1 cellular context compared by ENCODE assay signal in genomic region chr1:233261206-233261605, GRCh38.
A peak's percentile ranks its signal among the peaks of the same experiment; 100 is the strongest.
TF ChIP-seq lines count a peak whose summit lies in the region.

No MANE protein-coding gene starts in this region.

TF ChIP-seq in HCT116, 20 proteins besides CTCF, POLR2A, EP300 and RAD21 (continued from another document):
- TF ChIP-seq EZH2 (IDR thresholded peaks at IDR 0.05) = no peak
- TF ChIP-seq EGR1 (IDR thresholded peaks at IDR 0.05; ENCODE audit: low read depth) = peak; percentile 49; the same call in 1 of the 2 replicates
- no peak for TF ChIP-seq ATF3 (IDR thresholded peaks at IDR 0.05)
- TF ChIP-seq SRF (IDR thresholded peaks at IDR 0.05; ENCODE audit: low read depth) = no peak
- peak; percentile 80; the same call in 1 of the 2 replicates for TF ChIP-seq CBX3 (IDR thresholded peaks at IDR 0.05; ENCODE audit: low read depth)
- peak; percentile 91 for TF ChIP-seq FOSL1 (IDR thresholded peaks at IDR 0.05; ENCODE audit: low read depth)
- no peak for TF ChIP-seq ZFX (IDR thresholded peaks at IDR 0.05)
- TF ChIP-seq CEBPB (IDR thresholded peaks at IDR 0.05; ENCODE audit: low read depth) = peak; percentile 47; the same call in 1 of the 2 replicates
- TF ChIP-seq EZH2phosphoT487 (IDR thresholded peaks at IDR 0.05; ENCODE audit: borderline replicate concordance) = no peak
- no peak for TF ChIP-seq ZNF274 (IDR thresholded peaks at IDR 0.05; ENCODE audit: low read depth, low read length)
- TF ChIP-seq SIN3A (IDR thresholded peaks at IDR 0.05; ENCODE audit: low read depth) = no peak
